In the genomic region with DNA sequence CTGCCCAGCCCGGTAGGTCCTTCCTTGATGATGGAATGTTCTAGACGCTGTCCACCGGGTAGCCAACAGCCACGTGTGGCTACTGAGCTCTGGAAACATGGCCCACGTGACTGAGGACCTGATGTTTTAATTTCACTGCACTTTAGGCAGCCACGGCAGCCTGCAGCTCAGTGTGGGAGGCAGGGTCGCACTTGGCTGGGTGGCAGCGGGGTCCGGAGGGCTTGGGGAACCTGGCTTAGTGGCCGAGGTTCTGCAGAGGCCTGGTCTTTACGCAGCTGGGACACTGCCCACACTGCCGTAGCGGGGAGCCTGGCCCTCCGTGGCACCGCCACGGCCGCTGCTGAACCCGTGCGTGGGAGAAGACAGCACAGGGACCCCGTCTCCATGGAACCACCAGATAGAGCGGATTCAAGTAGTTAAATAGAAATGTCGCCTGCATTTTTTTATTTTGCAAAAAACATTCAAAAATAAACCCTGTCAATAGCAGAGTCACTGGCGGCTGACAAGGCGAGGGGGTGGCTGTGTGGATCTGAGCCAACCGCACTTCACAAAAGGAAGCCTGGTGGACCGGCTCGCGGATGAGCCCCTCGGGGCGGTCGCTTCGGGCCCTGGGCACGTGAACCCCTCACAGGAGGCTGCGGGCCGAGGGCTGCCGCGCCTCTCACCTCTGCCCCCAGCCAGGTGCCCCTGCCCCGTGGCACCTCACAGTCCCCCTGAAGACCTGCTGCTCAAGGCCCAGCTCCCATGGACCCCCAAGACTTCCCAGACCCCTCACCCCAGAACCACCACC, we compare ENCODE assay signal across 33 cellular contexts. TPM values are rescaled to one million over a fixed set of nuclear protein-coding genes. Genes with fewer than 3 reads are reported as not detected.
"Had no signal": no experiment of that assay in that cellular context is flagged by ENCODE, and none has a peak within 500 bp of the region (broad histone marks: within the 10 kb centered on the region; RNA-seq: fewer than 3 reads in every experiment).

No MANE protein-coding gene starts in this region.

- H3K4me3 ChIP-seq: coronary artery, esophagus squamous epithelium, heart right ventricle, lung, right atrium auricular region, skin epidermis, spleen, thoracic aorta, tibial nerve, upper lobe of left lung had no signal

- H3K4me1 ChIP-seq: esophagus squamous epithelium, heart right ventricle, parathyroid adenoma, right atrium auricular region, spleen, tibial nerve, upper lobe of left lung had no signal

- H3K9me3 Mint-ChIP-seq: memory B cell; natural killer cell; stimulated activated memory B cell treated with anti-CD40 and anti-IgM and Interleukin-4, amounts not matched to agents 10 μg/mL and 1 μg/mL and 100 μg/mL, for 72 hours had no signal

- H3K36me3 ChIP-seq: esophagus squamous epithelium, heart right ventricle, neutrophil, right atrium auricular region, spleen, thoracic aorta, tibial nerve, upper lobe of left lung had no signal

- H3K36me3 Mint-ChIP-seq: memory B cell; natural killer cell; stimulated activated memory B cell treated with anti-CD40 and anti-IgM and Interleukin-4, amounts not matched to agents 10 μg/mL and 1 μg/mL and 100 μg/mL, for 72 hours had no signal

- DNase-seq: dermis blood vessel endothelial cell; effector memory CD4-positive, alpha-beta T cell; erythroblast; esophagus squamous epithelium; foreskin melanocyte; glutamatergic neuron; hippocampal formation; kidney glomerular epithelial cell; left colon; left ventricle myocardium superior; natural killer cell; spleen; stimulated activated CD4-positive, alpha-beta T cell treated with anti-CD3 and anti-CD28 coated beads, Interleukin-4, amount 100 ng/mL, for 4 hours; stimulated activated naive CD8-positive, alpha-beta T cell treated with anti-CD3 and anti-CD28 coated beads, Interleukin-15, Interleukin-2, amounts not matched to agents 100 U/mL and 50 U/mL, for 24 hours; substantia nigra had no signal

- H3K4me3 Mint-ChIP-seq: memory B cell; natural killer cell; stimulated activated memory B cell treated with anti-CD40 and anti-IgM and Interleukin-4, amounts not matched to agents 10 μg/mL and 1 μg/mL and 100 μg/mL, for 72 hours had no signal

- H3K27ac Mint-ChIP-seq: memory B cell; natural killer cell; progenitor cell of endocrine pancreas; stimulated activated memory B cell treated with anti-CD40 and anti-IgM and Interleukin-4, amounts not matched to agents 10 μg/mL and 1 μg/mL and 100 μg/mL, for 72 hours had no signal

- H3K79me2 ChIP-seq: parathyroid adenoma had no signal

- H3K9me3 ChIP-seq: esophagus squamous epithelium, heart right ventricle, neutrophil, right atrium auricular region, spleen, thoracic aorta, tibial nerve, upper lobe of left lung had no signal

- FAIRE-seq: islet of Langerhans, urothelium cell line had no signal

- H3K27me3 Mint-ChIP-seq: progenitor cell of endocrine pancreas had no signal

- H3K27me3 ChIP-seq: neutrophil, right atrium auricular region, tibial nerve, upper lobe of left lung had no signal

- H2AFZ ChIP-seq: parathyroid adenoma had no signal

- ATAC-seq: heart right ventricle; left colon; left ventricle myocardium superior; natural killer cell; stimulated activated memory B cell treated with anti-CD40 and anti-IgM and Interleukin-4, amounts not matched to agents 10 μg/mL and 1 μg/mL and 100 μg/mL, for 72 hours; stimulated activated naive CD8-positive, alpha-beta T cell treated with anti-CD3 and anti-CD28 coated beads, Interleukin-15, Interleukin-2, amounts not matched to agents 100 U/mL and 50 U/mL, for 24 hours had no signal

- H3K27ac ChIP-seq: coronary artery, esophagus squamous epithelium, heart right ventricle, neutrophil, parathyroid adenoma, right atrium auricular region, skin epidermis, spleen, thoracic aorta, tibial nerve, upper lobe of left lung had no signal

- H3K4me1 Mint-ChIP-seq: memory B cell; natural killer cell; stimulated activated memory B cell treated with anti-CD40 and anti-IgM and Interleukin-4, amounts not matched to agents 10 μg/mL and 1 μg/mL and 100 μg/mL, for 72 hours had no signal

- H3K9ac ChIP-seq: parathyroid adenoma had no signal

RNA-seq across cellular contexts. Expression of a gene that starts 25.6 kb away (rescaled TPM):
- total RNA-seq: dermis blood vessel endothelial cell, esophagus squamous epithelium, heart right ventricle, left colon, left ventricle myocardium superior, mononuclear cell, omental fat pad, progenitor cell of endocrine pancreas, right atrium auricular region, thoracic aorta, tibial nerve had no signal
- polyA plus RNA-seq: heart right ventricle, neural cell had no signal

RNA-seq across cellular contexts. Expression of a gene that starts 33.2 kb away (rescaled TPM):
- total RNA-seq: dermis blood vessel endothelial cell had no signal
- polyA plus RNA-seq: neural cell had no signal

RNA-seq across cellular contexts. Expression of a gene that starts 44.4 kb away (rescaled TPM):
- total RNA-seq: dermis blood vessel endothelial cell had no signal
